In the genomic region with DNA sequence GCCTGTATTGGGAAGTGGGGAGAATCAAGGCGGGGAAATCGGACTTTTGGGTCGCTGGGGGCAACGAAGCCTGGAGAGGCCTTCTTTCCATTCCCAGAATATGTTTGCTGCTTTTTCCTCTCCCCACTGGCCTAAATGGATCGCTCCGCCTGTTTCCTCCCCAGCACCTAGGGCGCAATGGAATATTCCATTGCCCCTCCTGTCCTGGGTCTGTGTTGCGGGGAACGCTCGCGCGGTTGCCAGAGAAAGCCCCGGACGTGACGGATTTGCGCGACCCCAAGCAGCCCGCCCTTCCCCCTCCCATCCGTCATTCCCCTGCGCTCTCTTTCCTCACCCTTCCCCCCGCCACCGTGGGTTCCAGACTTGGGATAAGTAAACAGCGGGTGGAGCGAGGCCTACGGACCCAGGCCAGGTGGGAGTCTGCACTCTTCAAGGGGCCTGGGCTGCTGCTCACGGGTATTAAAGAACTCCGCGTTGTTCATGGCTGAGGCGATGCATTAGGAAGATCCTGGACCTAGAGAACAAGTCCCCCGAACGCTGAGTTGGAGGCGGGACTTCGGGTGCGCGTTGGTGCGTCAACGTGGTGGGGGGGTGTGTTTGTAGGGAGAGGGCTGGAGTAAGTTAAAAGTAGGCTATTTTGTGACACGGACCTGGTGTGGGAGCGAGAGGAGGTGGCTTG, we compare ENCODE assay signal across 8 cellular contexts. TPM values are rescaled to one million over a fixed set of nuclear protein-coding genes. Genes with fewer than 3 reads are reported as not detected.
DNase-seq lines count a peak whose midpoint lies in the region; ATAC-seq, FAIRE-seq and TF ChIP-seq lines count a peak whose summit lies in the region.

A gene with protein sequence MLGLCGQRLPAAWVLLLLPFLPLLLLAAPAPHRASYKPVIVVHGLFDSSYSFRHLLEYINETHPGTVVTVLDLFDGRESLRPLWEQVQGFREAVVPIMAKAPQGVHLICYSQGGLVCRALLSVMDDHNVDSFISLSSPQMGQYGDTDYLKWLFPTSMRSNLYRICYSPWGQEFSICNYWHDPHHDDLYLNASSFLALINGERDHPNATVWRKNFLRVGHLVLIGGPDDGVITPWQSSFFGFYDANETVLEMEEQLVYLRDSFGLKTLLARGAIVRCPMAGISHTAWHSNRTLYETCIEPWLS (plus strand): TSS at position 307 of the 679 bp plus-strand sequence. CDS start 454 bp downstream, outside the sequence.

- DNase-seq in GM12892 (ENCODE audit: insufficient read length), result no peak
- peak; percentile 82 for DNase-seq in MG63
- DNase-seq in SK-MEL-5 (ENCODE audit: low read depth, low spot score), result peak; percentile 93
- peak; percentile 33 to 55 (median 48) for DNase-seq in activated naive CD4-positive, alpha-beta T cell (lab: John Stamatoyannopoulos, UW)
- DNase-seq in foreskin fibroblast, result peak; percentile 91 to 97
- peak; percentile 80 for DNase-seq in neural crest cell (ENCODE audit: low read depth, low spot score)
- peak; percentile 81 to 86 for DNase-seq in stimulated activated naive CD8-positive, alpha-beta T cell treated with anti-CD3 and anti-CD28 coated beads, Interleukin-15, amount 100 ng/mL, for 72 hours

- in situ Hi-C loops in SK-MEL-5 (cut with HindIII; ENCODE audit: low pct_unique_long_range_greater_than_20kb, low sequenced_read_pairs), result no loop called here

- TF ChIP-seq CTCF in foreskin fibroblast (IDR thresholded peaks at IDR 0.05; ENCODE audit: low read depth, low read length), result no peak
- no peak for TF ChIP-seq CTCF in neural crest cell (conservative IDR thresholded peaks at IDR 0.05)

- TF ChIP-seq POLR2A in GM12892 (IDR thresholded peaks at IDR 0.05; ENCODE audit: low read depth, low read length), result no peak

- H3K9me3 Mint-ChIP-seq in neural crest cell, result no peaks in the 10 kb centered on the region
- H3K9me3 Mint-ChIP-seq in stimulated activated naive CD8-positive, alpha-beta T cell treated with anti-CD3 and anti-CD28 coated beads, Interleukin-15, amount 100 ng/mL, for 72 hours, result no peaks in the 10 kb centered on the region

- peaks cover 46% of the 10 kb centered on the region for H3K4me1 Mint-ChIP-seq in neural crest cell
- peaks cover 59% of the 10 kb centered on the region for H3K4me1 Mint-ChIP-seq in stimulated activated naive CD8-positive, alpha-beta T cell treated with anti-CD3 and anti-CD28 coated beads, Interleukin-15, amount 100 ng/mL, for 72 hours

- H3K36me3 ChIP-seq in MG63, result no peaks in the 10 kb centered on the region

- H3K27ac Mint-ChIP-seq in neural crest cell (ENCODE audit: unreplicated experiment), result peak within 1 kb of the TSS; percentile 100
- peak within 1 kb of the TSS; percentile 93 to 94 for H3K27ac Mint-ChIP-seq in stimulated activated naive CD8-positive, alpha-beta T cell treated with anti-CD3 and anti-CD28 coated beads, Interleukin-15, amount 100 ng/mL, for 72 hours

- peak; percentile 60 for FAIRE-seq in GM12892 (lab: Jason Lieb, UNC)

- no peaks in the 10 kb centered on the region for H3K9me3 ChIP-seq in MG63

- ATAC-seq in stimulated activated naive CD8-positive, alpha-beta T cell treated with anti-CD3 and anti-CD28 coated beads, Interleukin-15, amount 100 ng/mL, for 72 hours, result peak; percentile 85
- no peak for ATAC-seq in HG03139 (IDR thresholded peaks at IDR 0.05; ENCODE audit: unreplicated experiment)

- peaks cover 14% of the 10 kb centered on the region for H3K36me3 Mint-ChIP-seq in neural crest cell (ENCODE audit: low read depth)

- H3K4me3 ChIP-seq in MG63 (peak within 1 kb of the TSS; percentile 76), foreskin fibroblast (ENCODE audit: low read depth in 1 of 2, low read length in 2 of 2) (peak within 1 kb of the TSS; percentile 53 to 90)

- no peaks in the 10 kb centered on the region for H3K27me3 Mint-ChIP-seq in neural crest cell (ENCODE audit: low read depth)
- H3K27me3 Mint-ChIP-seq in stimulated activated naive CD8-positive, alpha-beta T cell treated with anti-CD3 and anti-CD28 coated beads, Interleukin-15, amount 100 ng/mL, for 72 hours, result peaks cover 10% of the 10 kb centered on the region

- peak within 1 kb of the TSS; percentile 100 for H3K4me3 Mint-ChIP-seq in neural crest cell
- H3K4me3 Mint-ChIP-seq in stimulated activated naive CD8-positive, alpha-beta T cell treated with anti-CD3 and anti-CD28 coated beads, Interleukin-15, amount 100 ng/mL, for 72 hours, result peak within 1 kb of the TSS; percentile 91 to 95

- no peaks in the 10 kb centered on the region for H3K27me3 ChIP-seq in MG63

RNA-seq across cellular contexts. Expression of the gene that starts here (rescaled TPM):
- 3.6 TPM for polyA plus RNA-seq in GM12892 (2012; ENCODE audit: missing spikeins)
- 2.9 and 5.9 TPM in 2 replicates for total RNA-seq in MG63 (2014; rRNA removed; shearing (Covaris generic); ENCODE audit: low replicate concordance)
- 73.5 and 109 TPM in 2 replicates for total RNA-seq in SK-MEL-5 (2014; rRNA removed; shearing (Covaris generic))
- polyA plus RNA-seq in SK-MEL-5 (2015; cell fraction: cytosol; rRNA removed), result 70.6 and 76.0 TPM in 2 replicates
- polyA plus RNA-seq in SK-MEL-5 (2015; cell fraction: nucleus; rRNA removed), result 63.7 and 199 TPM in 2 replicates
- total RNA-seq in neural crest cell, result 60.9 and 62.3 TPM in 2 replicates
